In the genomic region with DNA sequence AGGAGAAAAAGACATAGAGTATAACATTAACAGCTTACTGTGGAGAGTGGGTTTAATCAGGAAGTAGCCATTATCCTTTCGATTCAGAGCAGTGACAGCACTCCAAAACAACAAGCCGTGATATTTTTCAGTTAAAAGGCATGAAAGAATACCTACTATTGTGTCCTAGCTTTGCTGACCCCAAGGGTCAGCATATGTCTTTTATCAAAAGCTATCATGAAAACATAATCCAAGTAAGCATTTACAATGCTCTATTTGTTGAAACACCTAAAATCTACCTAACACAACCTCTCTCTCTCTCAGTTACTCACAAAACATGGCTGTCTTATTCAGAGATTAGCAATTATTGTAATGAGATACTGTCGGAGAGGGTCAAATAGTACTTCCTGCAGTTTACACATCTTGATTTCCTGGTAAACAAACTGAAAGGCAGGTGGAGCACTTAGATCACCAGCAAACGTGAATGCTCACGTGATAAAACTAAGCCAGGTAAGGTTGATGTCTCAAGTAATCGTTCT, we compare ENCODE assay signal across 1 cellular context.
TF ChIP-seq lines count a peak whose summit lies in the region.

No MANE protein-coding gene starts in this region.

TF ChIP-seq in HEK293, 187 proteins besides CTCF, POLR2A, EP300 and RAD21 (continued from another document):
- TF ChIP-seq, protein P1, sequence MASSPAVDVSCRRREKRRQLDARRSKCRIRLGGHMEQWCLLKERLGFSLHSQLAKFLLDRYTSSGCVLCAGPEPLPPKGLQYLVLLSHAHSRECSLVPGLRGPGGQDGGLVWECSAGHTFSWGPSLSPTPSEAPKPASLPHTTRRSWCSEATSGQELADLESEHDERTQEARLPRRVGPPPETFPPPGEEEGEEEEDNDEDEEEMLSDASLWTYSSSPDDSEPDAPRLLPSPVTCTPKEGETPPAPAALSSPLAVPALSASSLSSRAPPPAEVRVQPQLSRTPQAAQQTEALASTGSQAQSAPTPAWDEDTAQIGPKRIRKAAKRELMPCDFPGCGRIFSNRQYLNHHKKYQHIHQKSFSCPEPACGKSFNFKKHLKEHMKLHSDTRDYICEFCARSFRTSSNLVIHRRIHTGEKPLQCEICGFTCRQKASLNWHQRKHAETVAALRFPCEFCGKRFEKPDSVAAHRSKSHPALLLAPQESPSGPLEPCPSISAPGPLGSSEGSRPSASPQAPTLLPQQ (tag by site-specific recombination; IDR thresholded peaks at IDR 0.05) = no peak
- TF ChIP-seq ZNF664 (tag by site-specific recombination; IDR thresholded peaks at IDR 0.05) = peak; percentile 39; the same call in 1 of the 2 replicates
- peak; percentile 65; the same call in 1 of the 2 replicates for TF ChIP-seq TRIM28 (IDR thresholded peaks at IDR 0.05; ENCODE audit: borderline replicate concordance, low read length)
- peak; percentile 51; the same call in 1 of the 2 replicates for TF ChIP-seq ZNF366 (tag by site-specific recombination; conservative IDR thresholded peaks at IDR 0.05)
- TF ChIP-seq ZXDB (tag by site-specific recombination; IDR thresholded peaks at IDR 0.05) = peak; percentile 20; the same call in 1 of the 2 replicates
- peak; percentile 27; the same call in 1 of the 2 replicates for TF ChIP-seq PRDM1 (tag by site-specific recombination; IDR thresholded peaks at IDR 0.05)
- TF ChIP-seq ZNF24 (tag by site-specific recombination; IDR thresholded peaks at IDR 0.05) = peak; percentile 58; the same call in 1 of the 2 replicates
- TF ChIP-seq ZNF654 (tag by site-specific recombination; IDR thresholded peaks at IDR 0.05; ENCODE audit: low read depth) = 0 out of 2 replicates have a peak, but pooled peaks have one; percentile 16
TF ChIP-seq in HEK293: peak in this region for 13.
